9 cellular contexts compared by ENCODE assay signal in the genomic region with DNA sequence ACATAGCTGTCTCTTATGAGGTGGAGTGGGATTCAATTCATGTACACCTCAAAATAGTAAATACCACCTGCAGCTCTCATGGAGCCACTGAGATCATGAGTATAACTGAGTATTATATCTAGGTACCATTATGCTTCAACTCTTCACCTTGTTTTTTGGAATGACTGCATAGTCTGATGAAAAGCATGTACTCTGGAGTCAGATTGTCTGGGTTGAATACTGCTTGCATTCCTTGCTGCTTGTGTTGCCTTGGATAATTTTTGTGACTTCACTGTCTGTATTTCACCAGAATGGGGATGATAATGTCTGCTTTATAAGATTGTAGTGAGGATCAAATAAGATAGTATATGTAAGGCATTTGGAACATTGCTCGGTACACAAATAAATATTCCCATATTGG. TPM values are rescaled to one million over a fixed set of nuclear protein-coding genes. Genes with fewer than 3 reads are reported as not detected.
DNase-seq lines count a peak whose midpoint lies in the region; ATAC-seq and TF ChIP-seq lines count a peak whose summit lies in the region.
"Had no signal": no experiment of that assay in that cellular context is flagged by ENCODE, and none has a peak within 500 bp of the region (broad histone marks: within the 10 kb centered on the region; RNA-seq: fewer than 3 reads in every experiment).

No MANE protein-coding gene starts in this region.

- H3K4me3 ChIP-seq in GM23248 (peak overlapping the region; percentile 27; the same call in 1 of the 2 replicates), esophagus muscularis mucosa (no peak overlapping the region), psoas muscle (no peak overlapping the region)

- H3F3A ChIP-seq in GM23248 (ENCODE audit: insufficient read depth), result peaks cover 39% of the 10 kb centered on the region

- H4K20me1 ChIP-seq in GM23248 (ENCODE audit: insufficient read depth), result no peaks in the 10 kb centered on the region

- no peaks in the 10 kb centered on the region for H3K9me2 ChIP-seq in GM23248 (ENCODE audit: insufficient read depth)

- TF ChIP-seq POLR2A in esophagus muscularis mucosa (IDR thresholded peaks at IDR 0.05; ENCODE audit: low read depth), result no peak

- H3K27ac ChIP-seq in GM23248 (peak overlapping the region; percentile 86), esophagus muscularis mucosa (replicated peaks in 1 of 4) (peak overlapping the region; percentile 73 to 83 (median 80)), psoas muscle (peak overlapping the region; percentile 11)
- H3K27ac ChIP-seq: HL-60 had no signal

- H3K9ac ChIP-seq in GM23248, result peak overlapping the region; percentile 55

- H3K36me3 ChIP-seq in GM23248 (ENCODE audit: low read depth) (no peaks in the 10 kb centered on the region), esophagus muscularis mucosa (no peaks in the 10 kb centered on the region), psoas muscle (ENCODE audit: insufficient read depth in 1 of 2, low read depth in 1 of 2) (peaks cover 0 to 1% of the 10 kb centered on the region in 2 donors)

- peak; percentile 28 for DNase-seq in AG08395 (ENCODE audit: low spot score)
- peak; percentile 59 for DNase-seq in GM23248
- DNase-seq in esophagus muscularis mucosa (ENCODE audit: extremely low spot score), result no peak
- no peak for DNase-seq in psoas muscle
- DNase-seq in GM13976 (ENCODE audit: low spot score), result no peak
- no peak for DNase-seq in NCI-H1930 (lab: John Stamatoyannopoulos, UW)
- no peak for DNase-seq in RPMI8226

- no peaks in the 10 kb centered on the region for H3K9me3 ChIP-seq in GM23248 (ENCODE audit: low read depth)
- H3K9me3 ChIP-seq in esophagus muscularis mucosa, result no peaks in the 10 kb centered on the region
- H3K9me3 ChIP-seq in psoas muscle, result no peaks in the 10 kb centered on the region

- intact Hi-C loops in esophagus muscularis mucosa (cut with DNase I), result no loop called here
- intact Hi-C loops in psoas muscle (cut with DNase I), result no loop called here

- H3K79me2 ChIP-seq in GM23248 (ENCODE audit: insufficient read depth), result peaks cover 81% of the 10 kb centered on the region

- H3K4me2 ChIP-seq in GM23248 (ENCODE audit: unreplicated experiment), result peak overlapping the region; percentile 55

- H2AFZ ChIP-seq in GM23248, result no peak overlapping the region

- in situ Hi-C loops in GM23248 (cut with MboI), result no loop called here
- in situ Hi-C loops in GM13976 (cut with MboI; ENCODE audit: low sequenced_read_pairs, unreplicated experiment), result no loop called here

- TF ChIP-seq CTCF in esophagus muscularis mucosa (IDR thresholded peaks at IDR 0.05) (no peak), psoas muscle (IDR thresholded peaks at IDR 0.05) (no peak), GM13976 (IDR thresholded peaks at IDR 0.05; ENCODE audit: borderline replicate concordance, control extremely low read depth, extremely low read depth, insufficient read depth, missing control alignments) (no peak)

- H3K4me1 ChIP-seq in GM23248 (ENCODE audit: insufficient read depth) (peaks cover 45% of the 10 kb centered on the region), esophagus muscularis mucosa (peaks cover 93 to 99% (median 97%) of the 10 kb centered on the region in 4 donors), psoas muscle (peaks cover 73% of the 10 kb centered on the region)

- TF ChIP-seq EP300 in esophagus muscularis mucosa (IDR thresholded peaks at IDR 0.05), result no peak

- WGBS in GM23248 (ENCODE audit: low coverage in 1 of 2, low lambda C conversion rate in 2 of 2, missing lambda C conversion rate in 2 of 2), 2 experiments, result 35 to 50% methylated on average over 1 of the region's 1 CpG
- WGBS in esophagus muscularis mucosa, result 63% methylated on average over 1 of the region's 1 CpG
- WGBS in psoas muscle, 3 donors, result 57 to 85% (median 62%) methylated on average over 1 of the region's 1 CpG

- H3K27me3 ChIP-seq in GM23248 (replicated peaks; ENCODE audit: insufficient read depth) (no peaks in the 10 kb centered on the region), esophagus muscularis mucosa (no peaks in the 10 kb centered on the region), psoas muscle (ENCODE audit: insufficient read depth in 3 of 3, low read length in 2 of 3) (no peaks in the 10 kb centered on the region)

- ATAC-seq in psoas muscle, result no peak
- ATAC-seq in GM19452 (IDR thresholded peaks at IDR 0.05; ENCODE audit: unreplicated experiment), result no peak

RNA-seq across cellular contexts. Expression of gene SUSD6, which starts 54.2 kb away (rescaled TPM):
- 12.2 and 15.6 TPM in 2 replicates for total RNA-seq in GM23248 (2014; rRNA removed; shearing (Covaris generic))
- polyA plus RNA-seq in GM23248 (2016; fragmentation: Nextera tagmentation; extraction: Ambion mirVana), result 23.2 and 24.1 TPM in 2 replicates
- total RNA-seq in esophagus muscularis mucosa, result 10 to 100 TPM; 21.2 to 89.5 (median 43.5) TPM
- total RNA-seq in psoas muscle, result 10 to 100 TPM; 14.9 to 23.4 (median 22.4) TPM
- polyA plus RNA-seq in psoas muscle, result 10 to 100 TPM in 2 of 3 donors, 1 to 10 TPM in 1; 6.9 to 13.3 (median 11.7) TPM

Comparison
In these comparisons a context has a peak if more than half of its experiments do, and no peak if none do; other contexts are left out.
1. DNase-seq: peak in AG08395 (single experiment) and GM23248 (single experiment); none in esophagus muscularis mucosa (single experiment), psoas muscle (0 of 2), GM13976 (single experiment), NCI-H1930 (0 of 2) and RPMI8226 (single experiment).
2. H3K27ac ChIP-seq: peak in every context shown above with its lines; median percentile 86 in GM23248; 80 in esophagus muscularis mucosa; 11 in psoas muscle.